9 cellular contexts compared by ENCODE assay signal in genomic region chr16:85422374-85423185, GRCh38.
A peak's percentile ranks its signal among the peaks of the same experiment; 100 is the strongest.
DNase-seq lines count a peak whose midpoint lies in the region; ATAC-seq and TF ChIP-seq lines count a peak whose summit lies in the region.
"Had no signal": no experiment of that assay in that cellular context is flagged by ENCODE, and none has a peak within 500 bp of the region (broad histone marks: within the 10 kb centered on the region; RNA-seq: fewer than 3 reads in every experiment).

No MANE protein-coding gene starts in this region.

- H3K27me3 ChIP-seq in BE2C: no peaks in the 10 kb centered on the region
- no peaks in the 10 kb centered on the region for H3K27me3 ChIP-seq in WERI-Rb-1 (ENCODE audit: insufficient read depth, low read depth, severe bottlenecking)

- peaks cover 33% of the 10 kb centered on the region for H3K4me1 ChIP-seq in BE2C
- H3K4me1 ChIP-seq: parathyroid adenoma had no signal

- peak; percentile 90 for ATAC-seq in left lobe of liver
- no peak for ATAC-seq in HG03196 (IDR thresholded peaks at IDR 0.05; ENCODE audit: unreplicated experiment)

- no peak overlapping the region for H3K27ac ChIP-seq in WERI-Rb-1
- H3K27ac ChIP-seq: parathyroid adenoma had no signal

- in situ Hi-C loops in GM13976 (cut with MboI; ENCODE audit: low sequenced_read_pairs, unreplicated experiment): no loop called here

- no peak overlapping the region for H3K4me3 ChIP-seq in BE2C (ENCODE audit: low read depth, low read length)
- H3K4me3 ChIP-seq in WERI-Rb-1 (ENCODE audit: low read depth, low read length): no peak overlapping the region

- H3K36me3 ChIP-seq in BE2C (no peaks in the 10 kb centered on the region), WERI-Rb-1 (no peaks in the 10 kb centered on the region)

- H3K9me3 ChIP-seq in BE2C: no peaks in the 10 kb centered on the region
- no peaks in the 10 kb centered on the region for H3K9me3 ChIP-seq in WERI-Rb-1 (ENCODE audit: severe bottlenecking)

- TF ChIP-seq CTCF in BE2C (IDR thresholded peaks at IDR 0.05; ENCODE audit: low read depth, low read length) (no peak), WERI-Rb-1 (IDR thresholded peaks at IDR 0.05; ENCODE audit: low read depth, low read length) (peak; percentile 5; the same call in 1 of the 2 replicates), GM13976 (IDR thresholded peaks at IDR 0.05; ENCODE audit: borderline replicate concordance, control extremely low read depth, extremely low read depth, insufficient read depth, missing control alignments) (no peak)

- DNase-seq in BE2C: peak; percentile 25
- DNase-seq in ELF-1 (ENCODE audit: low read depth, low spot score): peak; percentile 52
- DNase-seq in WERI-Rb-1: no peak
- DNase-seq in left lobe of liver (ENCODE audit: low spot score): peak; percentile 93
- DNase-seq in GM13976 (ENCODE audit: low spot score): no peak
- DNase-seq in stimulated activated CD4-positive, alpha-beta T cell treated with anti-CD3 and anti-CD28 coated beads, Interleukin-4, amount 100 ng/mL, for 1 hour: no peak
- DNase-seq in occipital lobe (lab: John Stamatoyannopoulos, UW): no peak

Comparison
In these comparisons a context has a peak if more than half of its experiments do, and no peak if none do; other contexts are left out.
1. DNase-seq: peak in BE2C (single experiment), ELF-1 (single experiment) and left lobe of liver (single experiment); none in WERI-Rb-1 (single experiment), GM13976 (single experiment), stimulated activated CD4-positive, alpha-beta T cell treated with anti-CD3 and anti-CD28 coated beads, Interleukin-4, amount 100 ng/mL, for 1 hour (single experiment) and occipital lobe (single experiment).